15 cellular contexts compared by ENCODE assay signal in the genomic region with DNA sequence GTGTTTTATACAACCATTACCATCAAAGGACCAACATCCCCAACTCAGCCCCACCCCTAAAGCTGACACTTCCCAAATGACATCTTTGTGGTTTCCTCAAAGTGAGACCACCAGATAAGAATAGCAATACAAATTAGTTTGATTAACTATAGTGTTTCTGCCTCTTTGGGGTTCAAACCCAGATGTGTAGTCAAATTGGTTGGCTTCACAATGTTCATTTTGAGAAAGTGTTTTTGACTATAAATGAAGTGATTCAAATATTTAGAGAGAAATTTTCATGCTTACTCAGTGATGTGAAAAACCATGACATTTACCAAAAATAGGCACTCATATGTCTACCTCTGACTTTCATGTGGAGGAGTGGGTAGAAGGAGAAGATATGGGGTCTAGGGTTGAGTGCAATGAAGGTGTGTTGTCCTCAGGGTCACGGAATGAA.
A peak's percentile ranks its signal among the peaks of the same experiment; 100 is the strongest.
DNase-seq lines count a peak whose midpoint lies in the region; ATAC-seq and TF ChIP-seq lines count a peak whose summit lies in the region.
"Had no signal": no experiment of that assay in that cellular context is flagged by ENCODE, and none has a peak within 500 bp of the region (broad histone marks: within the 10 kb centered on the region; RNA-seq: fewer than 3 reads in every experiment).

No MANE protein-coding gene starts in this region.

- no peaks in the 10 kb centered on the region for H3K79me2 ChIP-seq in OCI-LY7 (ENCODE audit: insufficient read depth, low read depth, low read length)

- ATAC-seq in GM18502 (IDR thresholded peaks at IDR 0.05; ENCODE audit: poor library complexity, unreplicated experiment) (peak; percentile 70), GM18907 (IDR thresholded peaks at IDR 0.05; ENCODE audit: unreplicated experiment) (peak; percentile 38), HG02798 (IDR thresholded peaks at IDR 0.05; ENCODE audit: poor library complexity, unreplicated experiment) (peak; percentile 51), GM18909 (IDR thresholded peaks at IDR 0.05; ENCODE audit: poor library complexity, unreplicated experiment) (no peak)

- no peaks in the 10 kb centered on the region for H3K9me3 ChIP-seq in OCI-LY7 (ENCODE audit: low read length)
- H3K9me3 ChIP-seq: neutrophil, tibial artery had no signal

- POLR2A ChIA-PET in OCI-LY7 (lab: Charles Lee) = interaction anchor here (0.6 kb wide), 1 partner anchor 603 kb away, joined by 3 read pairs; no protein-coding TSS in a partner anchor

- peaks cover 18% of the 10 kb centered on the region for H3K4me1 ChIP-seq in OCI-LY7 (ENCODE audit: insufficient read depth, low read length, poor library complexity, severe bottlenecking)
- H3K4me1 ChIP-seq: tibial artery had no signal

- H3K9me2 ChIP-seq in OCI-LY7 (ENCODE audit: insufficient read depth, low read length) = no peaks in the 10 kb centered on the region

- peak; percentile 22 for DNase-seq in OCI-LY7 (ENCODE audit: low spot score)
- no peak for DNase-seq in GM19238 (ENCODE audit: insufficient read length, low spot score)
- DNase-seq in NCI-H345 (lab: John Stamatoyannopoulos, UW) = no peak
- DNase-seq in midbrain (lab: John Stamatoyannopoulos, UW) = no peak
- DNase-seq: CD4-positive, CD25-positive, alpha-beta regulatory T cell; cortex of kidney; GDM1; NCI-H526; tibial artery had no signal

- TF ChIP-seq CTCF in OCI-LY7 (conservative IDR thresholded peaks at IDR 0.05; ENCODE audit: low read length) = no peak

- no peak overlapping the region for H3K27ac ChIP-seq in OCI-LY7 (ENCODE audit: low read depth, low read length, poor library complexity, severe bottlenecking)
- H3K27ac ChIP-seq: neutrophil, RWPE1, tibial artery had no signal

- H3K4me2 ChIP-seq in OCI-LY7 (ENCODE audit: low read length) = peak overlapping the region; percentile 24

- CTCF ChIA-PET in OCI-LY7 (lab: Charles Lee; ENCODE audit: unreplicated experiment) = no interaction called here

- no TSS peak for BruUV-seq in OCI-LY7 (replicated peaks; lab: Mats Ljungman, UMichigan)

- no peak overlapping the region for H2AFZ ChIP-seq in OCI-LY7 (ENCODE audit: low read length)

- no peaks in the 10 kb centered on the region for H3K36me3 ChIP-seq in OCI-LY7 (ENCODE audit: insufficient read depth, low read length)
- H3K36me3 ChIP-seq: neutrophil, tibial artery had no signal

- intact Hi-C loops in OCI-LY7 (cut with micrococcal nuclease; ENCODE audit: unreplicated experiment) = no loop called here

- no peak overlapping the region for H3K4me3 ChIP-seq in OCI-LY7 (ENCODE audit: low read depth, low read length, poor library complexity, severe bottlenecking)
- H3K4me3 ChIP-seq: tibial artery had no signal

- H4K20me1 ChIP-seq in OCI-LY7 (ENCODE audit: insufficient read depth, low read length) = no peaks in the 10 kb centered on the region
